In the genomic region with DNA sequence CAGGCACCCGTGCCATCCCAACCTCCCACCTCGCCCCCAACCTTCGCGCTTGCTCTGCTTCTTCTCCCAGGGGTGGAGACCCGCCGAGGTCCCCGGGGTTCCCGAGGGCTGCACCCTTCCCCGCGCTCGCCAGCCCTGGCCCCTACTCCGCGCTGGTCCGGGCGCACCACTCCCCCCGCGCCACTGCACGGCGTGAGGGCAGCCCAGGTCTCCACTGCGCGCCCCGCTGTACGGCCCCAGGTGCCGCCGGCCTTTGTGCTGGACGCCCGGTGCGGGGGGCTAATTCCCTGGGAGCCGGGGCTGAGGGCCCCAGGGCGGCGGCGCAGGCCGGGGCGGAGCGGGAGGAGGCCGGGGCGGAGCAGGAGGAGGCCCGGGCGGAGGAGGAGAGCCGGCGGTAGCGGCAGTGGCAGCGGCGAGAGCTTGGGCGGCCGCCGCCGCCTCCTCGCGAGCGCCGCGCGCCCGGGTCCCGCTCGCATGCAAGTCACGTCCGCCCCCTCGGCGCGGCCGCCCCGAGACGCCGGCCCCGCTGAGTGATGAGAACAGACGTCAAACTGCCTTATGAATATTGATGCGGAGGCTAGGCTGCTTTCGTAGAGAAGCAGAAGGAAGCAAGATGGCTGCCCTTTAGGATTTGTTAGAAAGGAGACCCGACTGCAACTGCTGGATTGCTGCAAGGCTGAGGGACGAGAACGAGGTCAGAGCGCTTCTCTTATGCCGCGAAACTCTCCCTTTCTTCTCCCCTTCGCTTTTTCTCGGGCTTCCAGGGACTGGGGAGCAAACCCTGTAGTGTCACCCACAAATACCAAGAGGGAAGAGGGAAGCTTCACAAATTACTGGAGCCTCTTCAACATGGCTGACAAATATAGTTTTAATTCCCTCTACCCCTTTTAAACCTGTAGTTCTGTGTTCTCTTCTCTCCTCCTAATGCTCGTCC, we compare ENCODE assay signal across 8 cellular contexts. TPM values are rescaled to one million over a fixed set of nuclear protein-coding genes. Genes with fewer than 3 reads are reported as not detected.
DNase-seq lines count a peak whose midpoint lies in the region; ATAC-seq and TF ChIP-seq lines count a peak whose summit lies in the region.

A gene (plus strand): TSS at position 591 of the 934 bp plus-strand sequence. CDS start 87,067 bp downstream, outside the sequence.

- peak; percentile 85 for ATAC-seq in SK-N-SH treated with all-trans-retinoic acid at 6 μM for 48 hours

- H3K9me3 Mint-ChIP-seq in HFFc6 = no peaks in the 10 kb centered on the region
- no peaks in the 10 kb centered on the region for H3K9me3 Mint-ChIP-seq in activated naive CD4-positive, alpha-beta T cell treated with anti-CD3 and anti-CD28 coated beads, Interleukin-2, amount 50 U/mL, for 24 hours

- H3K4me3 ChIP-seq in GM08714 (ENCODE audit: low read length) = peak within 1 kb of the TSS; percentile 92

- H3K36me3 Mint-ChIP-seq in HFFc6 (ENCODE audit: low read depth) = peaks cover 8% of the 10 kb centered on the region
- H3K36me3 Mint-ChIP-seq in activated naive CD4-positive, alpha-beta T cell treated with anti-CD3 and anti-CD28 coated beads, Interleukin-2, amount 50 U/mL, for 24 hours = peaks cover 3% of the 10 kb centered on the region

- peak within 1 kb of the TSS; percentile 99 for H3K4me3 Mint-ChIP-seq in HFFc6
- H3K4me3 Mint-ChIP-seq in activated naive CD4-positive, alpha-beta T cell treated with anti-CD3 and anti-CD28 coated beads, Interleukin-2, amount 50 U/mL, for 24 hours = peak within 1 kb of the TSS; percentile 98

- H3K27ac Mint-ChIP-seq in HFFc6 = peak within 1 kb of the TSS; percentile 98
- H3K27ac Mint-ChIP-seq in activated naive CD4-positive, alpha-beta T cell treated with anti-CD3 and anti-CD28 coated beads, Interleukin-2, amount 50 U/mL, for 24 hours = peak within 1 kb of the TSS; percentile 99

- H3K27me3 Mint-ChIP-seq in HFFc6 (ENCODE audit: insufficient read depth) = no peaks in the 10 kb centered on the region; the same call in 1 of the 2 replicates
- no peaks in the 10 kb centered on the region for H3K27me3 Mint-ChIP-seq in activated naive CD4-positive, alpha-beta T cell treated with anti-CD3 and anti-CD28 coated beads, Interleukin-2, amount 50 U/mL, for 24 hours

- peaks cover 40% of the 10 kb centered on the region for H3K4me1 Mint-ChIP-seq in HFFc6 (ENCODE audit: low read depth)
- peaks cover 58% of the 10 kb centered on the region for H3K4me1 Mint-ChIP-seq in activated naive CD4-positive, alpha-beta T cell treated with anti-CD3 and anti-CD28 coated beads, Interleukin-2, amount 50 U/mL, for 24 hours

- DNase-seq in HFFc6 (peak; percentile 80), NAMALWA (ENCODE audit: low spot score) (peak; percentile 94), glomerular endothelial cell (ENCODE audit: extremely low read depth, low read depth, low spot score) (no peak), occipital lobe (lab: John Stamatoyannopoulos, UW) (peak; percentile 83), superior temporal gyrus (ENCODE audit: extremely low spot score) (peak; percentile 94)

- TF ChIP-seq CTCF in HFFc6 (IDR thresholded peaks at IDR 0.05) = peak; percentile 18; the same call in 1 of the 2 replicates

TF ChIP-seq in SK-N-SH treated with all-trans-retinoic acid at 6 μM for 48 hours, 23 proteins besides CTCF, POLR2A, EP300 and RAD21:
- no peak for TF ChIP-seq RARB (CRISPR knock-in tag; IDR thresholded peaks at IDR 0.05)
- no peak for TF ChIP-seq TCF4 (CRISPR knock-in tag; IDR thresholded peaks at IDR 0.05; ENCODE audit: borderline replicate concordance)
- no peak for TF ChIP-seq ESRRG (CRISPR knock-in tag; IDR thresholded peaks at IDR 0.05)
- TF ChIP-seq ZFP3 (CRISPR knock-in tag; IDR thresholded peaks at IDR 0.05) = no peak
- no peak for TF ChIP-seq GLIS3 (CRISPR knock-in tag; IDR thresholded peaks at IDR 0.05)
- TF ChIP-seq, protein P1, sequence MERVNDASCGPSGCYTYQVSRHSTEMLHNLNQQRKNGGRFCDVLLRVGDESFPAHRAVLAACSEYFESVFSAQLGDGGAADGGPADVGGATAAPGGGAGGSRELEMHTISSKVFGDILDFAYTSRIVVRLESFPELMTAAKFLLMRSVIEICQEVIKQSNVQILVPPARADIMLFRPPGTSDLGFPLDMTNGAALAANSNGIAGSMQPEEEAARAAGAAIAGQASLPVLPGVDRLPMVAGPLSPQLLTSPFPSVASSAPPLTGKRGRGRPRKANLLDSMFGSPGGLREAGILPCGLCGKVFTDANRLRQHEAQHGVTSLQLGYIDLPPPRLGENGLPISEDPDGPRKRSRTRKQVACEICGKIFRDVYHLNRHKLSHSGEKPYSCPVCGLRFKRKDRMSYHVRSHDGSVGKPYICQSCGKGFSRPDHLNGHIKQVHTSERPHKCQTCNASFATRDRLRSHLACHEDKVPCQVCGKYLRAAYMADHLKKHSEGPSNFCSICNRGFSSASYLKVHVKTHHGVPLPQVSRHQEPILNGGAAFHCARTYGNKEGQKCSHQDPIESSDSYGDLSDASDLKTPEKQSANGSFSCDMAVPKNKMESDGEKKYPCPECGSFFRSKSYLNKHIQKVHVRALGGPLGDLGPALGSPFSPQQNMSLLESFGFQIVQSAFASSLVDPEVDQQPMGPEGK (CRISPR knock-in tag; IDR thresholded peaks at IDR 0.05; ENCODE audit: borderline replicate concordance) = no peak
- no peak for TF ChIP-seq SNAI2 (CRISPR knock-in tag; IDR thresholded peaks at IDR 0.05)
- TF ChIP-seq, protein P2, sequence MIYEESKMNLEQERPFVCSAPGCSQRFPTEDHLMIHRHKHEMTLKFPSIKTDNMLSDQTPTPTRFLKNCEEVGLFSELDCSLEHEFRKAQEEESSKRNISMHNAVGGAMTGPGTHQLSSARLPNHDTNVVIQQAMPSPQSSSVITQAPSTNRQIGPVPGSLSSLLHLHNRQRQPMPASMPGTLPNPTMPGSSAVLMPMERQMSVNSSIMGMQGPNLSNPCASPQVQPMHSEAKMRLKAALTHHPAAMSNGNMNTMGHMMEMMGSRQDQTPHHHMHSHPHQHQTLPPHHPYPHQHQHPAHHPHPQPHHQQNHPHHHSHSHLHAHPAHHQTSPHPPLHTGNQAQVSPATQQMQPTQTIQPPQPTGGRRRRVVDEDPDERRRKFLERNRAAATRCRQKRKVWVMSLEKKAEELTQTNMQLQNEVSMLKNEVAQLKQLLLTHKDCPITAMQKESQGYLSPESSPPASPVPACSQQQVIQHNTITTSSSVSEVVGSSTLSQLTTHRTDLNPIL (CRISPR knock-in tag; IDR thresholded peaks at IDR 0.05; ENCODE audit: low read depth) = no peak
- TF ChIP-seq ISL1 (CRISPR knock-in tag; IDR thresholded peaks at IDR 0.05) = no peak
- TF ChIP-seq TOX (CRISPR knock-in tag; IDR thresholded peaks at IDR 0.05; ENCODE audit: borderline replicate concordance) = no peak
- TF ChIP-seq ARNTL (CRISPR knock-in tag; IDR thresholded peaks at IDR 0.05; ENCODE audit: borderline replicate concordance, low read depth) = no peak
- no peak for TF ChIP-seq ZNF8 (CRISPR knock-in tag; IDR thresholded peaks at IDR 0.05)
- TF ChIP-seq OSR1 (CRISPR knock-in tag; IDR thresholded peaks at IDR 0.05) = no peak
- no peak for TF ChIP-seq CSDC2 (CRISPR knock-in tag; IDR thresholded peaks at IDR 0.05)
- TF ChIP-seq BACH2 (CRISPR knock-in tag; IDR thresholded peaks at IDR 0.05; ENCODE audit: borderline replicate concordance) = no peak
- TF ChIP-seq, protein P3, sequence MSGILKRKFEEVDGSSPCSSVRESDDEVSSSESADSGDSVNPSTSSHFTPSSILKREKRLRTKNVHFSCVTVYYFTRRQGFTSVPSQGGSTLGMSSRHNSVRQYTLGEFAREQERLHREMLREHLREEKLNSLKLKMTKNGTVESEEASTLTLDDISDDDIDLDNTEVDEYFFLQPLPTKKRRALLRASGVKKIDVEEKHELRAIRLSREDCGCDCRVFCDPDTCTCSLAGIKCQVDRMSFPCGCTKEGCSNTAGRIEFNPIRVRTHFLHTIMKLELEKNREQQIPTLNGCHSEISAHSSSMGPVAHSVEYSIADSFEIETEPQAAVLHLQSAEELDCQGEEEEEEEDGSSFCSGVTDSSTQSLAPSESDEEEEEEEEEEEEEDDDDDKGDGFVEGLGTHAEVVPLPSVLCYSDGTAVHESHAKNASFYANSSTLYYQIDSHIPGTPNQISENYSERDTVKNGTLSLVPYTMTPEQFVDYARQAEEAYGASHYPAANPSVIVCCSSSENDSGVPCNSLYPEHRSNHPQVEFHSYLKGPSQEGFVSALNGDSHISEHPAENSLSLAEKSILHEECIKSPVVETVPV (CRISPR knock-in tag; IDR thresholded peaks at IDR 0.05) = no peak
- TF ChIP-seq ZNF70 (CRISPR knock-in tag; IDR thresholded peaks at IDR 0.05) = no peak
- TF ChIP-seq ZFP30 (CRISPR knock-in tag; IDR thresholded peaks at IDR 0.05) = no peak

RNA-seq across cellular contexts. Expression of the gene that starts here (rescaled TPM):
- total RNA-seq in HFFc6 (2021; fragmentation: NEBNext Ultra II Directional; extraction: Animal tissue kit (Norgen Biotek cat#: 25700)) = 10 to 100 TPM in 3 of 6 experiments, 1 to 10 TPM in 3; 7.8 to 11.2 (median 9.9) TPM
- total RNA-seq in glomerular endothelial cell (10.8 and 15.5 TPM in 2 replicates), occipital lobe (42.3 TPM)
